ENCODE assay signal across 1 cellular context in genomic region chr6:34816635-34817301, GRCh38.
TF ChIP-seq lines count a peak whose summit lies in the region.

No MANE protein-coding gene starts in this region.

TF ChIP-seq in HepG2, 621 proteins besides CTCF, POLR2A, EP300 and RAD21:
- TF ChIP-seq GATA4 (IDR thresholded peaks at IDR 0.05; ENCODE audit: borderline replicate concordance, low read depth), result no peak
- no peak for TF ChIP-seq NFE2L1 (CRISPR knock-in tag; IDR thresholded peaks at IDR 0.05; ENCODE audit: borderline replicate concordance)
- no peak for TF ChIP-seq MAFG (CRISPR knock-in tag; IDR thresholded peaks at IDR 0.05)
- TF ChIP-seq, protein P1, sequence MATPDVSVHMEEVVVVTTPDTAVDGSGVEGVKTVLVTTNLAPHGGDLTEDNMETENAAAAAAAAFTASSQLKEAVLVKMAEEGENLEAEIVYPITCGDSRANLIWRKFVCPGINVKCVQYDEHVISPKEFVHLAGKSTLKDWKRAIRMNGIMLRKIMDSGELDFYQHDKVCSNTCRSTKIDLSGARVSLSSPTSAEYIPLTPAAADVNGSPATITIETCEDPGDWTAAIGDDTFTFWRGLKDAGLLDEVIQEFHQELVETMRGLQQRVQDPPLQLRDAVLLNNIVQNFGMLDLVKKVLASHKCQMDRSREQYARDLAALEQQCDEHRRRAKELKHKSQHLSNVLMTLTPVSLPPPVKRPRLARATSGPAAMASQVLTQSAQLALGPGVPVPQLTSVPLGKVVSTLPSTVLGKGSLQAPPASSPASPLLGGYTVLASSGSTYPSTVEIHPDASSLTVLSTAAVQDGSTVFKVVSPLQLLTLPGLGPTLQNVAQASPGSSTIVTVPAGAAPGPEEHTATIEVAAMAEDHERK (CRISPR knock-in tag; IDR thresholded peaks at IDR 0.05; ENCODE audit: low read depth), result no peak
- TF ChIP-seq MAFK (conservative IDR thresholded peaks at IDR 0.05 in 1 of 2, IDR thresholded peaks at IDR 0.05 in 1 of 2; ENCODE audit: low read length in 2 of 2), result no peak
- TF ChIP-seq, protein P2, sequence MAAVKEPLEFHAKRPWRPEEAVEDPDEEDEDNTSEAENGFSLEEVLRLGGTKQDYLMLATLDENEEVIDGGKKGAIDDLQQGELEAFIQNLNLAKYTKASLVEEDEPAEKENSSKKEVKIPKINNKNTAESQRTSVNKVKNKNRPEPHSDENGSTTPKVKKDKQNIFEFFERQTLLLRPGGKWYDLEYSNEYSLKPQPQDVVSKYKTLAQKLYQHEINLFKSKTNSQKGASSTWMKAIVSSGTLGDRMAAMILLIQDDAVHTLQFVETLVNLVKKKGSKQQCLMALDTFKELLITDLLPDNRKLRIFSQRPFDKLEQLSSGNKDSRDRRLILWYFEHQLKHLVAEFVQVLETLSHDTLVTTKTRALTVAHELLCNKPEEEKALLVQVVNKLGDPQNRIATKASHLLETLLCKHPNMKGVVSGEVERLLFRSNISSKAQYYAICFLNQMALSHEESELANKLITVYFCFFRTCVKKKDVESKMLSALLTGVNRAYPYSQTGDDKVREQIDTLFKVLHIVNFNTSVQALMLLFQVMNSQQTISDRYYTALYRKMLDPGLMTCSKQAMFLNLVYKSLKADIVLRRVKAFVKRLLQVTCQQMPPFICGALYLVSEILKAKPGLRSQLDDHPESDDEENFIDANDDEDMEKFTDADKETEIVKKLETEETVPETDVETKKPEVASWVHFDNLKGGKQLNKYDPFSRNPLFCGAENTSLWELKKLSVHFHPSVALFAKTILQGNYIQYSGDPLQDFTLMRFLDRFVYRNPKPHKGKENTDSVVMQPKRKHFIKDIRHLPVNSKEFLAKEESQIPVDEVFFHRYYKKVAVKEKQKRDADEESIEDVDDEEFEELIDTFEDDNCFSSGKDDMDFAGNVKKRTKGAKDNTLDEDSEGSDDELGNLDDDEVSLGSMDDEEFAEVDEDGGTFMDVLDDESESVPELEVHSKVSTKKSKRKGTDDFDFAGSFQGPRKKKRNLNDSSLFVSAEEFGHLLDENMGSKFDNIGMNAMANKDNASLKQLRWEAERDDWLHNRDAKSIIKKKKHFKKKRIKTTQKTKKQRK (IDR thresholded peaks at IDR 0.05; ENCODE audit: low read length), result no peak
- TF ChIP-seq ESRRA (CRISPR knock-in tag; IDR thresholded peaks at IDR 0.05; ENCODE audit: low read depth), result no peak
- TF ChIP-seq, protein P3, sequence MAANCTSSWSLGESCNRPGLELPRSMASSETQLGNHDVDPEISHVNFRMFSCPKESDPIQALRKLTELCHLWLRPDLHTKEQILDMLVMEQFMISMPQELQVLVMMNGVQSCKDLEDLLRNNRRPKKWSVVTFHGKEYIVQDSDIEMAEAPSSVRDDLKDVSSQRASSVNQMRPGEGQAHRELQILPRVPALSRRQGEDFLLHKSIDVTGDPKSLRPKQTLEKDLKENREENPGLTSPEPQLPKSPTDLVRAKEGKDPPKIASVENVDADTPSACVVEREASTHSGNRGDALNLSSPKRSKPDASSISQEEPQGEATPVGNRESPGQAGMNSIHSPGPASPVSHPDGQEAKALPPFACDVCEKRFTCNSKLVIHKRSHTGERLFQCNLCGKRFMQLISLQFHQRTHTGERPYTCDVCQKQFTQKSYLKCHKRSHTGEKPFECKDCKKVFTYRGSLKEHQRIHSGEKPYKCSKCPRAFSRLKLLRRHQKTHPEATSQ (CRISPR knock-in tag; IDR thresholded peaks at IDR 0.05; ENCODE audit: borderline replicate concordance), result no peak
